In genomic region chr20:667351-668034, GRCh38 we compare ENCODE assay signal across 8 cellular contexts. TPM values are rescaled to one million over a fixed set of nuclear protein-coding genes. Genes with fewer than 3 reads are reported as not detected.
A peak's percentile ranks its signal among the peaks of the same experiment; 100 is the strongest.
DNase-seq lines count a peak whose midpoint lies in the region; ATAC-seq, FAIRE-seq and TF ChIP-seq lines count a peak whose summit lies in the region.

No MANE protein-coding gene starts in this region.

- FAIRE-seq in GM12892 (lab: Jason Lieb, UNC) = peak; percentile 78

- no peak for TF ChIP-seq POLR2A in GM12892 (IDR thresholded peaks at IDR 0.05; ENCODE audit: low read depth, low read length)

- no peaks in the 10 kb centered on the region for H3K9me3 Mint-ChIP-seq in activated naive CD4-positive, alpha-beta T cell treated with anti-CD3 and anti-CD28 coated beads, Interleukin-2, amount 10 ng/mL, durations not matched to agents 7 days and 5 days

- peaks cover 94% of the 10 kb centered on the region for H3K27me3 Mint-ChIP-seq in activated naive CD4-positive, alpha-beta T cell treated with anti-CD3 and anti-CD28 coated beads, Interleukin-2, amount 10 ng/mL, durations not matched to agents 7 days and 5 days

- no peak overlapping the region for H3K27ac Mint-ChIP-seq in activated naive CD4-positive, alpha-beta T cell treated with anti-CD3 and anti-CD28 coated beads, Interleukin-2, amount 10 ng/mL, durations not matched to agents 7 days and 5 days

- intact Hi-C loops in left ventricle myocardium superior (cut with micrococcal nuclease) = no loop called here

- H3K4me3 Mint-ChIP-seq in activated naive CD4-positive, alpha-beta T cell treated with anti-CD3 and anti-CD28 coated beads, Interleukin-2, amount 10 ng/mL, durations not matched to agents 7 days and 5 days = no peak overlapping the region

- peak; percentile 35 for ATAC-seq in left ventricle myocardium superior
- ATAC-seq in HG02852 (IDR thresholded peaks at IDR 0.05; ENCODE audit: unreplicated experiment) = no peak
- ATAC-seq in HG02973 (IDR thresholded peaks at IDR 0.05; ENCODE audit: unreplicated experiment) = no peak

- DNase-seq in ACHN = peak; percentile 45
- DNase-seq in GM12892 (ENCODE audit: insufficient read length) = no peak
- DNase-seq in RPMI8226 = peak; percentile 74
- peak; percentile 76 for DNase-seq in activated naive CD4-positive, alpha-beta T cell treated with anti-CD3 and anti-CD28 coated beads, Interleukin-2, amount 10 ng/mL, durations not matched to agents 7 days and 5 days
- peak; percentile 82 for DNase-seq in left ventricle myocardium superior
- peak; percentile 74 for DNase-seq in stimulated activated CD4-positive, alpha-beta T cell treated with anti-CD3 and anti-CD28 coated beads, Interleukin-15, amount 100 ng/mL, for 24 hours

- H3K4me1 Mint-ChIP-seq in activated naive CD4-positive, alpha-beta T cell treated with anti-CD3 and anti-CD28 coated beads, Interleukin-2, amount 10 ng/mL, durations not matched to agents 7 days and 5 days = peaks cover 15% of the 10 kb centered on the region

- H3K36me3 Mint-ChIP-seq in activated naive CD4-positive, alpha-beta T cell treated with anti-CD3 and anti-CD28 coated beads, Interleukin-2, amount 10 ng/mL, durations not matched to agents 7 days and 5 days = no peaks in the 10 kb centered on the region

- in situ Hi-C loops in ACHN (cut with HindIII; ENCODE audit: low pct_ligation_motif_present, low pct_unique_long_range_greater_than_20kb, low sequenced_read_pairs) = no loop called here

- CTCF ChIA-PET in activated naive CD4-positive, alpha-beta T cell treated with anti-CD3 and anti-CD28 coated beads, Interleukin-2, amount 10 ng/mL, durations not matched to agents 7 days and 5 days (lab: Charles Lee) = interaction anchor here (0.5 to 3.7 kb wide), 23 partner anchors 9 to 1712 kb away, joined by 3 to 13 read pairs (median 4); no protein-coding TSS in a partner anchor

RNA-seq across cellular contexts. Expression of gene SCRT2, which starts 8.1 kb away (rescaled TPM):
- not detected for polyA plus RNA-seq in GM12892 (2012; ENCODE audit: missing spikeins)
- not detected for total RNA-seq in left ventricle myocardium superior

RNA-seq across cellular contexts. Expression of gene SRXN1, which starts 14.5 kb away (rescaled TPM):
- polyA plus RNA-seq in GM12892 (2012; ENCODE audit: missing spikeins) = 13.7 TPM
- total RNA-seq in left ventricle myocardium superior = 34.6 TPM

RNA-seq across cellular contexts. Expression of gene TCF15, which starts 57.4 kb away (rescaled TPM):
- 0.17 TPM for polyA plus RNA-seq in GM12892 (2012; ENCODE audit: missing spikeins)
- 11.8 TPM for total RNA-seq in left ventricle myocardium superior
